1 cellular context compared by ENCODE assay signal in genomic region chr9:130287736-130288135, GRCh38.
TF ChIP-seq lines count a peak whose summit lies in the region.

No MANE protein-coding gene starts in this region.

TF ChIP-seq in HEK293, 187 proteins besides CTCF, POLR2A, EP300 and RAD21 (continued from another document and continues in another):
- TF ChIP-seq PRDM4 (tag by site-specific recombination; IDR thresholded peaks at IDR 0.05) (peak; percentile 88), ZNF18 (tag by site-specific recombination; IDR thresholded peaks at IDR 0.05) (peak; percentile 72; the same call in 1 of the 2 replicates), ZBTB6 (tag by site-specific recombination; IDR thresholded peaks at IDR 0.05) (peak; percentile 74; the same call in 1 of the 2 replicates), ZNF175 (tag by site-specific recombination; IDR thresholded peaks at IDR 0.05) (no peak), ZNF670 (tag by site-specific recombination; IDR thresholded peaks at IDR 0.05; ENCODE audit: low read depth) (no peak), ZBTB7A (tag by site-specific recombination; IDR thresholded peaks at IDR 0.05; ENCODE audit: low read depth) (no peak), ZSCAN30 (tag by site-specific recombination; IDR thresholded peaks at IDR 0.05) (peak; percentile 86), RBAK (tag by site-specific recombination; IDR thresholded peaks at IDR 0.05) (no peak), ZNF654 (tag by site-specific recombination; IDR thresholded peaks at IDR 0.05; ENCODE audit: low read depth) (no peak), TRIM28 (IDR thresholded peaks at IDR 0.05; ENCODE audit: borderline replicate concordance, low read length) (no peak), ZNF274 (IDR thresholded peaks at IDR 0.05; ENCODE audit: low read length) (no peak), ZNF274 (tag by site-specific recombination; IDR thresholded peaks at IDR 0.05; ENCODE audit: borderline replicate concordance) (no peak), ZBTB17 (tag by site-specific recombination; IDR thresholded peaks at IDR 0.05) (peak; percentile 66), ZNF449 (tag by site-specific recombination; IDR thresholded peaks at IDR 0.05) (no peak), ZNF169 (tag by site-specific recombination; IDR thresholded peaks at IDR 0.05) (no peak), ZNF354C (tag by site-specific recombination; IDR thresholded peaks at IDR 0.05; ENCODE audit: borderline replicate concordance, low read depth) (no peak), ZNF311 (tag by site-specific recombination; IDR thresholded peaks at IDR 0.05; ENCODE audit: borderline replicate concordance) (no peak), ZNF350 (tag by site-specific recombination; IDR thresholded peaks at IDR 0.05) (no peak), IKZF3 (tag by site-specific recombination; IDR thresholded peaks at IDR 0.05) (peak; percentile 93), ZNF623 (tag by site-specific recombination; IDR thresholded peaks at IDR 0.05) (no peak), ZNF792 (tag by site-specific recombination; IDR thresholded peaks at IDR 0.05) (no peak), ZNF423 (tag by site-specific recombination; IDR thresholded peaks at IDR 0.05) (peak; percentile 74), ZNF518A (tag by site-specific recombination; conservative IDR thresholded peaks at IDR 0.05; ENCODE audit: low read depth) (no peak), ZXDB (tag by site-specific recombination; IDR thresholded peaks at IDR 0.05) (peak; percentile 74), ZNF530 (tag by site-specific recombination; IDR thresholded peaks at IDR 0.05; ENCODE audit: low read depth) (no peak), ZNF777 (tag by site-specific recombination; IDR thresholded peaks at IDR 0.05; ENCODE audit: borderline replicate concordance) (no peak), ZNF48 (tag by site-specific recombination; IDR thresholded peaks at IDR 0.05) (no peak), REST (tag by site-specific recombination; IDR thresholded peaks at IDR 0.05) (no peak), ELK4 (IDR thresholded peaks at IDR 0.05; ENCODE audit: borderline replicate concordance, low read depth, low read length) (no peak), ZNF391 (tag by site-specific recombination; IDR thresholded peaks at IDR 0.05; ENCODE audit: borderline replicate concordance, low read depth) (no peak), ZNF768 (tag by site-specific recombination; IDR thresholded peaks at IDR 0.05) (no peak), BCL11B (tag by site-specific recombination; IDR thresholded peaks at IDR 0.05; ENCODE audit: low read depth) (0 out of 2 replicates have a peak, but pooled peaks have one; percentile 36), KLF1 (tag by site-specific recombination; IDR thresholded peaks at IDR 0.05) (peak; percentile 47; the same call in 1 of the 2 replicates), WT1 (tag by site-specific recombination; IDR thresholded peaks at IDR 0.05) (peak; percentile 98), ZSCAN16 (tag by site-specific recombination; IDR thresholded peaks at IDR 0.05) (peak; percentile 65; the same call in 1 of the 2 replicates), REPIN1 (tag by site-specific recombination; IDR thresholded peaks at IDR 0.05; ENCODE audit: low read depth) (no peak), OSR2 (tag by site-specific recombination; IDR thresholded peaks at IDR 0.05) (peak; percentile 95), ZNF16 (tag by site-specific recombination; IDR thresholded peaks at IDR 0.05; ENCODE audit: low read depth) (no peak), ZNF174 (tag by site-specific recombination; IDR thresholded peaks at IDR 0.05) (no peak), ZNF558 (tag by site-specific recombination; IDR thresholded peaks at IDR 0.05) (no peak), ZNF664 (tag by site-specific recombination; IDR thresholded peaks at IDR 0.05) (no peak; the same call in 1 of the 2 replicates), ZBTB8A (tag by site-specific recombination; IDR thresholded peaks at IDR 0.05) (peak; percentile 76), ZNF202 (tag by site-specific recombination; IDR thresholded peaks at IDR 0.05; ENCODE audit: borderline replicate concordance) (no peak), GLIS2 (tag by site-specific recombination; IDR thresholded peaks at IDR 0.05) (no peak), ZNF341 (tag by site-specific recombination; IDR thresholded peaks at IDR 0.05; ENCODE audit: low read depth) (0 out of 2 replicates have a peak, but pooled peaks have one; percentile 16), KLF7 (tag by site-specific recombination; IDR thresholded peaks at IDR 0.05; ENCODE audit: borderline replicate concordance) (no peak), YY2 (tag by site-specific recombination; IDR thresholded peaks at IDR 0.05) (no peak), ZBTB26 (tag by site-specific recombination; optimal IDR thresholded peaks at IDR 0.05) (no peak), ZNF514 (tag by site-specific recombination; IDR thresholded peaks at IDR 0.05) (no peak), ZIC2 (tag by site-specific recombination; IDR thresholded peaks at IDR 0.05) (peak; percentile 93)
